ENCODE assay signal across 19 cellular contexts in the genomic region with DNA sequence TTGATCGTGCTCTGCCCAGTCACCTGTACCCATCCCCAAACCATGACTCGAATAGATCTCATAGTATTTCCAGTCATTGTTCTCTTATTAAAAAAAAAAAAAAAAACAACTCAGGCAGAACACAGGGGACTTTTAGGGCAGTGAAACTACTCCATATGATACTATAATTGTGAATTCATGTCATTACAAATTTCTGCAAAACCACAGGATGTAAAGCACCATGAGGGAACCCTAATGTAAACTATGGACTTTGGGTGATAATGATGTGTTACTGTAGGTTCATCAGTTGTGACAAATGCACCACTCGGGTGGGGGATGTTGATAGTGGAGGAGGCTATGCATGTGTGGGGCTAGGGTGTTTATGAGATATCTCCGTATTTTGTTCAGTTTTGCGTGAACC.
A peak's percentile ranks its signal among the peaks of the same experiment; 100 is the strongest.
DNase-seq lines count a peak whose midpoint lies in the region; ATAC-seq, FAIRE-seq and TF ChIP-seq lines count a peak whose summit lies in the region.
"Had no signal": no experiment of that assay in that cellular context is flagged by ENCODE, and none has a peak within 500 bp of the region (broad histone marks: within the 10 kb centered on the region; RNA-seq: fewer than 3 reads in every experiment).

No MANE protein-coding gene starts in this region.

- H3K4me3 Mint-ChIP-seq in GM23338 = no peak overlapping the region
- no peak overlapping the region for H3K4me3 Mint-ChIP-seq in stimulated activated naive B cell treated with anti-CD40 and anti-IgM and Interleukin-4, amounts not matched to agents 10 μg/mL and 1 μg/mL and 100 μg/mL, for 72 hours
- H3K4me3 Mint-ChIP-seq: CD4-positive, alpha-beta T cell; HFFc6 had no signal

- H3K4me3 ChIP-seq in GM23338 = no peak overlapping the region
- no peak overlapping the region for H3K4me3 ChIP-seq in HUES64 (ENCODE audit: low read length)
- H3K4me3 ChIP-seq in GM12878 = no peak overlapping the region
- no peak overlapping the region for H3K4me3 ChIP-seq in small intestine (ENCODE audit: low read depth in 1 of 2, low read length in 2 of 2)
- H3K4me3 ChIP-seq: A549, K562 had no signal

- in situ Hi-C loops in GM12878 (cut with MboI) = no loop called here

- H3K9me2 ChIP-seq in GM23338 (ENCODE audit: insufficient read depth) = no peaks in the 10 kb centered on the region

- CTCF ChIA-PET in GM12878 (lab: Yijun Ruan, JAX) = interaction anchor here (0.9 to 1.4 kb wide), 3 partner anchors 26 to 239 kb away, joined by 3 to 5 read pairs (median 3); no protein-coding TSS in a partner anchor

- no peaks in the 10 kb centered on the region for H3K27me3 Mint-ChIP-seq in GM23338 (ENCODE audit: insufficient read depth, low read depth, poor library complexity)
- peaks cover 0 to 6% of the 10 kb centered on the region in 2 donors for H3K27me3 Mint-ChIP-seq in stimulated activated naive B cell treated with anti-CD40 and anti-IgM and Interleukin-4, amounts not matched to agents 10 μg/mL and 1 μg/mL and 100 μg/mL, for 72 hours

- no peaks in the 10 kb centered on the region for H3F3A ChIP-seq in GM23338 (replicated peaks; ENCODE audit: low read depth)

- TF ChIP-seq CTCF in GM23338 (conservative IDR thresholded peaks at IDR 0.05; ENCODE audit: low read depth in 2 of 2) (no peak), GM12878 (IDR thresholded peaks at IDR 0.05 in 2 of 3, conservative IDR thresholded peaks at IDR 0.05 in 1 of 3; ENCODE audit: control insufficient read depth in 2 of 3, extremely low read depth in 1 of 3, insufficient read depth in 1 of 3, low read depth in 3 of 3, low read length in 3 of 3) (no peak)

- POLR2A ChIA-PET in GM12878 (lab: Charles Lee) = no interaction called here

- H3K9ac ChIP-seq in HUES64 (ENCODE audit: low read depth, low read length) (no peak overlapping the region), GM12878 (ENCODE audit: control insufficient read depth, insufficient read depth, low read length) (no peak overlapping the region)

- no peak overlapping the region for H3K27ac ChIP-seq in GM23338 (ENCODE audit: low read depth)
- peak overlapping the region; percentile 78; the same call in 1 of the 2 replicates for H3K27ac ChIP-seq in HUES64 (ENCODE audit: low read depth, low read length)
- H3K27ac ChIP-seq in GM12878 (ENCODE audit: control insufficient read depth, insufficient read depth) = no peak overlapping the region
- H3K27ac ChIP-seq in small intestine (ENCODE audit: low read depth in 1 of 2, low read length in 1 of 2) = no peak overlapping the region
- H3K27ac ChIP-seq: 22Rv1, A549, C4-2B had no signal

- H2AFZ ChIP-seq in GM23338 = no peak overlapping the region
- H2AFZ ChIP-seq in GM12878 (ENCODE audit: control insufficient read depth, low read depth, low read length) = no peak overlapping the region

- H3K4me1 Mint-ChIP-seq in GM23338 = peaks cover 48% of the 10 kb centered on the region
- peaks cover 0 to 1% of the 10 kb centered on the region in 2 donors for H3K4me1 Mint-ChIP-seq in stimulated activated naive B cell treated with anti-CD40 and anti-IgM and Interleukin-4, amounts not matched to agents 10 μg/mL and 1 μg/mL and 100 μg/mL, for 72 hours

- DNase-seq in GM23338 (ENCODE audit: low spot score) = no peak
- no peak for DNase-seq in GM12878 (ENCODE audit: low read depth, low spot score)
- DNase-seq in stimulated activated naive B cell treated with anti-CD40 and anti-IgM and Interleukin-4, amounts not matched to agents 10 μg/mL and 1 μg/mL and 100 μg/mL, for 72 hours = no peak
- DNase-seq in activated CD4-positive, alpha-beta T cell treated with anti-CD3 and anti-CD28 coated beads for 1 hour = no peak
- no peak for DNase-seq in small intestine
- DNase-seq: AML-193; CD4-positive, alpha-beta T cell; HFFc6; IMR-90 had no signal

- H4K20me1 ChIP-seq in GM23338 (replicated peaks; ENCODE audit: insufficient read depth) = no peaks in the 10 kb centered on the region
- H4K20me1 ChIP-seq in GM12878 (ENCODE audit: control insufficient read depth, insufficient read depth) = no peaks in the 10 kb centered on the region

- H3K4me1 ChIP-seq in GM23338 (ENCODE audit: insufficient read depth) (peaks cover 27% of the 10 kb centered on the region), HUES64 (ENCODE audit: insufficient read depth, low read length) (peaks cover 46% of the 10 kb centered on the region), GM12878 (ENCODE audit: control insufficient read depth, insufficient read depth, low read length) (no peaks in the 10 kb centered on the region), small intestine (ENCODE audit: control insufficient read depth in 2 of 2, insufficient read depth in 1 of 2, low read depth in 1 of 2, low read length in 1 of 2) (no peaks in the 10 kb centered on the region)
- H3K4me1 ChIP-seq: A549, Caco-2 had no signal

- peaks cover 13% of the 10 kb centered on the region for H3K36me3 Mint-ChIP-seq in GM23338 (ENCODE audit: low read depth)
- H3K36me3 Mint-ChIP-seq in stimulated activated naive B cell treated with anti-CD40 and anti-IgM and Interleukin-4, amounts not matched to agents 10 μg/mL and 1 μg/mL and 100 μg/mL, for 72 hours = peaks cover 1 to 5% of the 10 kb centered on the region in 2 donors

- FAIRE-seq in GM12878 (lab: Jason Lieb, UNC) (no peak), small intestine (lab: Jason Lieb, UNC) (no peak)
- FAIRE-seq: G401.6, H54, K562 had no signal

- SMC1A ChIA-PET in GM12878 (lab: Charles Lee; ENCODE audit: uncharacterized antibody, unreplicated experiment) = interaction anchor here (0.6 to 1.8 kb wide), 6 partner anchors 35 to 254 kb away, joined by 3 to 4 read pairs (median 4); no protein-coding TSS in a partner anchor

- peaks cover 7% of the 10 kb centered on the region; the same call in 2 of the 3 replicates for H3K9me3 Mint-ChIP-seq in GM23338
- peaks cover 3 to 7% of the 10 kb centered on the region in 2 donors for H3K9me3 Mint-ChIP-seq in stimulated activated naive B cell treated with anti-CD40 and anti-IgM and Interleukin-4, amounts not matched to agents 10 μg/mL and 1 μg/mL and 100 μg/mL, for 72 hours

- H3K79me2 ChIP-seq in GM23338 (replicated peaks; ENCODE audit: insufficient read depth) (no peaks in the 10 kb centered on the region), GM12878 (ENCODE audit: control insufficient read depth, insufficient read depth, low read length) (no peaks in the 10 kb centered on the region)

- H3K4me2 ChIP-seq in GM23338 = no peak overlapping the region
- no peak overlapping the region for H3K4me2 ChIP-seq in GM12878 (ENCODE audit: control insufficient read depth, insufficient read depth)
- H3K4me2 ChIP-seq: A549 had no signal

- 90% methylated on average over 5 of the region's 5 CpGs for WGBS in HUES64
- WGBS in GM12878 (ENCODE audit: insufficient coverage, insufficient replicate concordance, low lambda C conversion rate, missing lambda C conversion rate) = 6% methylated on average over 5 of the region's 5 CpGs
- 80 to 81% (median 81%) methylated on average over 5 of the region's 5 CpGs for WGBS in small intestine, 3 donors

- TF ChIP-seq EP300 in GM12878 (IDR thresholded peaks at IDR 0.05; ENCODE audit: borderline replicate concordance in 1 of 2, control insufficient read depth in 1 of 2, low read depth in 2 of 2, low read length in 2 of 2) = no peak; a peak in 1 of 4 replicates

- RAD21 ChIA-PET in GM12878 (lab: Charles Lee; ENCODE audit: unreplicated experiment) = interaction anchor here (1.1 to 1.7 kb wide), 2 partner anchors 15 to 87 kb away, joined by 3 to 4 read pairs; no protein-coding TSS in a partner anchor

- intact Hi-C loops in GM12878 (cut with micrococcal nuclease; ENCODE audit: unreplicated experiment) = no loop called here

- peak overlapping the region; percentile 94 for H3K27ac Mint-ChIP-seq in GM23338
- no peak overlapping the region for H3K27ac Mint-ChIP-seq in stimulated activated naive B cell treated with anti-CD40 and anti-IgM and Interleukin-4, amounts not matched to agents 10 μg/mL and 1 μg/mL and 100 μg/mL, for 72 hours
- H3K27ac Mint-ChIP-seq: CD4-positive, alpha-beta T cell; HFFc6 had no signal

- ATAC-seq in GM23338 (no peak), GM12878 (peak; percentile 92), HG03457 (IDR thresholded peaks at IDR 0.05; ENCODE audit: unreplicated experiment) (no peak)
- ATAC-seq in stimulated activated naive B cell treated with anti-CD40 and anti-IgM and Interleukin-4, amounts not matched to agents 10 μg/mL and 1 μg/mL and 100 μg/mL, for 72 hours (replicated peaks) = peak; percentile 59 to 72
- ATAC-seq: HCT116, K562 had no signal

- H3K9me3 ChIP-seq in HUES64 (ENCODE audit: insufficient read depth, low read depth, low read length) (peaks cover 3% of the 10 kb centered on the region; the same call in 1 of the 2 replicates), GM12878 (replicated peaks; ENCODE audit: control insufficient read depth, insufficient read depth, low read length) (no peaks in the 10 kb centered on the region), small intestine (ENCODE audit: control insufficient read depth, low read depth) (no peaks in the 10 kb centered on the region)
- H3K9me3 ChIP-seq: Caco-2 had no signal

- no TSS peak for BruUV-seq in GM12878 (replicated peaks; lab: Mats Ljungman, UMichigan)

- no peaks in the 10 kb centered on the region for H3K27me3 ChIP-seq in GM23338 (ENCODE audit: insufficient read depth)
- H3K27me3 ChIP-seq in HUES64 (ENCODE audit: insufficient read depth, low read length) = no peaks in the 10 kb centered on the region
- no peaks in the 10 kb centered on the region; a peak in 1 of 4 replicates for H3K27me3 ChIP-seq in GM12878 (replicated peaks in 1 of 2; ENCODE audit: control insufficient read depth in 2 of 2, insufficient read depth in 2 of 2, low read length in 1 of 2)
- H3K27me3 ChIP-seq in small intestine (ENCODE audit: control insufficient read depth in 2 of 2, insufficient read depth in 2 of 2, low read length in 2 of 2) = no peaks in the 10 kb centered on the region

- TF ChIP-seq RAD21 in GM12878 (IDR thresholded peaks at IDR 0.05; ENCODE audit: insufficient read depth, low read depth, low read length) = no peak

- H3K36me3 ChIP-seq in GM23338 (ENCODE audit: insufficient read depth) = no peaks in the 10 kb centered on the region
- no peaks in the 10 kb centered on the region for H3K36me3 ChIP-seq in HUES64 (ENCODE audit: insufficient read depth, low read length)
- no peaks in the 10 kb centered on the region for H3K36me3 ChIP-seq in GM12878 (ENCODE audit: control insufficient read depth in 2 of 2, insufficient read depth in 2 of 2, low read length in 1 of 2)
- H3K36me3 ChIP-seq in small intestine (ENCODE audit: control insufficient read depth in 2 of 2, insufficient read depth in 2 of 2, low read length in 2 of 2) = no peaks in the 10 kb centered on the region

- no peak for TF ChIP-seq POLR2A in GM12878 (IDR thresholded peaks at IDR 0.05; ENCODE audit: low read depth, low read length)

TF ChIP-seq in GM23338, 12 proteins besides CTCF, POLR2A, EP300 and RAD21 (continues in another document):
- TF ChIP-seq EZH2 (IDR thresholded peaks at IDR 0.05; ENCODE audit: low read depth, unreplicated experiment) (no peak), CREB1 (CRISPR knock-in tag; IDR thresholded peaks at IDR 0.05; ENCODE audit: low read depth) (no peak)

TF ChIP-seq in GM12878, 131 proteins besides CTCF, POLR2A, EP300 and RAD21 (continues in another document):
- TF ChIP-seq NFXL1 (IDR thresholded peaks at IDR 0.05; ENCODE audit: borderline replicate concordance) (no peak), IKZF2 (IDR thresholded peaks at IDR 0.05) (peak; percentile 39 to 46; a peak in 2 of 4 replicates), CREM (IDR thresholded peaks at IDR 0.05; ENCODE audit: low read depth) (no peak), RELA (IDR thresholded peaks at IDR 0.05; ENCODE audit: borderline replicate concordance, partially characterized antibody) (no peak)

Comparison
In these comparisons a context has a peak if more than half of its experiments do, and no peak if none do; other contexts are left out.
1. ATAC-seq: peak in GM12878 (single experiment) and stimulated activated naive B cell treated with anti-CD40 and anti-IgM and Interleukin-4, amounts not matched to agents 10 μg/mL and 1 μg/mL and 100 μg/mL, for 72 hours (2 of 2); none in GM23338 (single experiment) and HG03457 (single experiment).